ENCODE assay signal across 8 cellular contexts in genomic region chr16:27273670-27274522, GRCh38. TPM values are rescaled to one million over a fixed set of nuclear protein-coding genes. Genes with fewer than 3 reads are reported as not detected.
A peak's percentile ranks its signal among the peaks of the same experiment; 100 is the strongest.
DNase-seq lines count a peak whose midpoint lies in the region; ATAC-seq and TF ChIP-seq lines count a peak whose summit lies in the region.

No MANE protein-coding gene starts in this region.

- DNase-seq in LoVo (ENCODE audit: low spot score) (peak; percentile 94), nephron progenitor cell (no peak), CD14-positive monocyte (ENCODE audit: low spot score) (no peak), HPDE6-E6E7 (ENCODE audit: extremely low spot score) (no peak), mesenteric fat pad (ENCODE audit: low spot score) (no peak)

- H3K4me1 Mint-ChIP-seq in activated naive CD8-positive, alpha-beta T cell (ENCODE audit: low read depth) = peaks cover 68% of the 10 kb centered on the region
- H3K4me1 Mint-ChIP-seq in nephron progenitor cell (no peaks in the 10 kb centered on the region), CD14-positive monocyte (peaks cover 38% of the 10 kb centered on the region)

- peaks cover 80% of the 10 kb centered on the region for H3K4me1 ChIP-seq in DOHH2 (ENCODE audit: control insufficient read depth, low read length)

- H3F3A ChIP-seq in DOHH2 (ENCODE audit: control insufficient read depth, insufficient read depth) = peaks cover 40% of the 10 kb centered on the region

- no peaks in the 10 kb centered on the region for H3K9me3 Mint-ChIP-seq in activated naive CD8-positive, alpha-beta T cell (ENCODE audit: low read depth)
- H3K9me3 Mint-ChIP-seq in nephron progenitor cell (peaks cover 7% of the 10 kb centered on the region), CD14-positive monocyte (peaks cover 0 to 2% (median 0%) of the 10 kb centered on the region in 7 donors)

- TF ChIP-seq CTCF in DOHH2 (IDR thresholded peaks at IDR 0.05; ENCODE audit: low read depth, low read length, poor library complexity, severe bottlenecking) (no peak), nephron progenitor cell (IDR thresholded peaks at IDR 0.05) (no peak), CD14-positive monocyte (IDR thresholded peaks at IDR 0.05) (no peak)

- peak overlapping the region; percentile 96 for H3K27ac ChIP-seq in DOHH2 (ENCODE audit: low read depth, low read length)

- H3K27ac Mint-ChIP-seq in activated naive CD8-positive, alpha-beta T cell = peak overlapping the region; percentile 98
- H3K27ac Mint-ChIP-seq in nephron progenitor cell (peak overlapping the region; percentile 66), CD14-positive monocyte (peak overlapping the region in 2 of 7 donors; percentile 51 to 82)

- H3K27me3 Mint-ChIP-seq in activated naive CD8-positive, alpha-beta T cell = no peaks in the 10 kb centered on the region
- H3K27me3 Mint-ChIP-seq in nephron progenitor cell (ENCODE audit: low read depth, poor library complexity) = no peaks in the 10 kb centered on the region
- H3K27me3 Mint-ChIP-seq in CD14-positive monocyte (ENCODE audit: low read depth in 3 of 3) = peaks cover 0 to 4% (median 0%) of the 10 kb centered on the region in 3 donors

- peaks cover 6% of the 10 kb centered on the region for H3K36me3 Mint-ChIP-seq in activated naive CD8-positive, alpha-beta T cell
- peaks cover 4% of the 10 kb centered on the region for H3K36me3 Mint-ChIP-seq in nephron progenitor cell (ENCODE audit: low read depth)
- H3K36me3 Mint-ChIP-seq in CD14-positive monocyte = no peaks in the 10 kb centered on the region

- no peaks in the 10 kb centered on the region for H3K9me3 ChIP-seq in DOHH2 (ENCODE audit: control insufficient read depth, insufficient read depth, low read length)

- no peaks in the 10 kb centered on the region for H3K27me3 ChIP-seq in DOHH2 (ENCODE audit: control insufficient read depth, low read length)

- H4K20me1 ChIP-seq in DOHH2 (ENCODE audit: control insufficient read depth, insufficient read depth, low read depth, low read length) = no peaks in the 10 kb centered on the region

- peak overlapping the region; percentile 72 for H3K4me3 Mint-ChIP-seq in activated naive CD8-positive, alpha-beta T cell
- no peak overlapping the region for H3K4me3 Mint-ChIP-seq in nephron progenitor cell
- H3K4me3 Mint-ChIP-seq in CD14-positive monocyte = no peak overlapping the region

- no peak for ATAC-seq in GM21825 (IDR thresholded peaks at IDR 0.05; ENCODE audit: unreplicated experiment)

- intact Hi-C loops in CD14-positive monocyte (cut with micrococcal nuclease) = loop anchor here in 1 of 2 donors (5.0 kb wide), 1 partner anchor 38 kb away; the partner anchor contains the start of gene IL4R

- no peaks in the 10 kb centered on the region for H3K9me2 ChIP-seq in DOHH2 (replicated peaks; ENCODE audit: control insufficient read depth, low read length)

- peak overlapping the region; percentile 58 for H3K4me3 ChIP-seq in DOHH2 (ENCODE audit: low read length)

- H3K36me3 ChIP-seq in DOHH2 (ENCODE audit: control insufficient read depth, low read length) = no peaks in the 10 kb centered on the region

- H3K4me2 ChIP-seq in DOHH2 (ENCODE audit: low read length) = peak overlapping the region; percentile 83

- peaks cover 8% of the 10 kb centered on the region for H3K79me2 ChIP-seq in DOHH2 (ENCODE audit: control insufficient read depth, low read length)

RNA-seq across cellular contexts. Expression of gene NSMCE1, which starts 5.3 kb away (rescaled TPM):
- polyA plus RNA-seq in CD14-positive monocyte = 10 to 100 TPM; 82.6 to 85.2 TPM
- 39.6 TPM for total RNA-seq in mesenteric fat pad

RNA-seq across cellular contexts. Expression of gene IL4R, which starts 39.9 kb away (rescaled TPM):
- polyA plus RNA-seq in CD14-positive monocyte = 10 to 100 TPM; 25.1 to 35.6 TPM
- total RNA-seq in mesenteric fat pad = 85.8 TPM
